ENCODE assay signal across 1 cellular context in the genomic region with DNA sequence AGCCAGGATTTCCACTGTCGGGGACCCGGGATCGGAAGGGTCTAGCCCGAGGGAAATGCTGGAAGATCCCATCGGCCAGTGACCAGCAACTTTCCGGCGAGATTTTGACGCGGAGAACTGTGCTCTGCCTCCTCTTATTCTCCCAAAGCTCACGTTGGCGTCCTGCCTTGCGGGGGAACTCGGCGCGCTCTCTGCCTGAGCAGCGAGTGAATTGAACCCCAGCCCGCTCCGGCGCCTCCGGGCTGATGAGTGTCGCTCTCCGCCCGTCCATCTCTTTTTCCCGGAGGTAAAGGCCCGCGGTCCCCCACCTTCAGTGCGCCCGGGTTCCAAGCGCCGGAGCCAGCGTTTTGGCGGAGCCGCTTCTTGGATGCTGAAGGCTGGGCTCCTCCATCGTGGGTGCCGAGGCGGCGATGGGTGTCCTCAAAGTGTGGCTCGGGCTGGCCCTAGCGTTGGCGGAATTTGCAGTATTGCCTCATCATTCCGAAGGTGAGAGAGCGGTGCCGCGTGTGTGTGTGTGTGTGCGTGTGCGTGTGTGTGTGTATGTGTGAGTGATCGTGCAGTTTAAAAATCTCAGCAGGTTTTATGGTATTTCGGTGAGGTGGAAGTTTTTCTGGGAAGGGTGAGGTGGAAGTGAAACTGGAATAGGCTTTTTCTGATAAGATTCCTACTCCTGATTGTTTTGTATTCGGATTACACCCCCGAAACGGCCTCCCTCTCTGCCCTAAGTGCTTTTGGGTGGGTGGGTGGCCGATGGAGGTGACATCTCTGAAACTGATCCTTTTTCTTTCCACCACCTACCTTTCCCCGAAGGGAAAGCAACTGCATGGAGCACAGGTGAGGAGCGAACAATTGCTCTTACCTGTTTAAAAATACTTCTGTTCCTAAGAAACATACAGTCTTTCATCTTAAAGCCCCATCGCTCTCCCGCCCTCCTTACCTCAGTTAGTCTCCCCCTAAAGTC.
TF ChIP-seq lines count a peak whose summit lies in the region.

No MANE protein-coding gene starts in this region.

TF ChIP-seq in HEK293, 187 proteins besides CTCF, POLR2A, EP300 and RAD21 (continued from another document and continues in another):
- TF ChIP-seq KLF9 (tag by site-specific recombination; IDR thresholded peaks at IDR 0.05; ENCODE audit: low read depth) (peak; percentile 51), ZNF623 (tag by site-specific recombination; IDR thresholded peaks at IDR 0.05) (0 out of 2 replicates have a peak, but pooled peaks have one; percentile 7), EGR2 (tag by site-specific recombination; IDR thresholded peaks at IDR 0.05; ENCODE audit: low read depth) (peak; percentile 92), ZNF324 (tag by site-specific recombination; IDR thresholded peaks at IDR 0.05) (peak; percentile 80), TRIM28 (IDR thresholded peaks at IDR 0.05; ENCODE audit: borderline replicate concordance, low read length) (no peak), ZNF394 (tag by site-specific recombination; IDR thresholded peaks at IDR 0.05; ENCODE audit: borderline replicate concordance) (peak; percentile 46; the same call in 1 of the 2 replicates), ZBTB7A (tag by site-specific recombination; IDR thresholded peaks at IDR 0.05; ENCODE audit: low read depth) (peak; percentile 72; the same call in 1 of the 2 replicates), MYNN (tag by site-specific recombination; IDR thresholded peaks at IDR 0.05; ENCODE audit: borderline replicate concordance) (no peak), ZSCAN23 (tag by site-specific recombination; IDR thresholded peaks at IDR 0.05) (no peak), SETDB1 (IDR thresholded peaks at IDR 0.05; ENCODE audit: insufficient read length, low read length) (no peak), ZNF473 (tag by site-specific recombination; IDR thresholded peaks at IDR 0.05) (no peak), ZNF302 (tag by site-specific recombination; IDR thresholded peaks at IDR 0.05; ENCODE audit: low read depth) (no peak), ZNF670 (tag by site-specific recombination; IDR thresholded peaks at IDR 0.05; ENCODE audit: low read depth) (no peak), ZNF521 (tag by site-specific recombination; IDR thresholded peaks at IDR 0.05) (no peak), ZNF610 (tag by site-specific recombination; IDR thresholded peaks at IDR 0.05; ENCODE audit: borderline replicate concordance) (no peak), ZNF48 (tag by site-specific recombination; IDR thresholded peaks at IDR 0.05) (no peak), IKZF3 (tag by site-specific recombination; IDR thresholded peaks at IDR 0.05) (no peak), ZNF366 (tag by site-specific recombination; conservative IDR thresholded peaks at IDR 0.05) (peak; percentile 63; the same call in 1 of the 2 replicates), ZNF311 (tag by site-specific recombination; IDR thresholded peaks at IDR 0.05; ENCODE audit: borderline replicate concordance) (no peak), ZNF768 (tag by site-specific recombination; IDR thresholded peaks at IDR 0.05) (no peak), SP3 (tag by site-specific recombination; IDR thresholded peaks at IDR 0.05) (no peak), ZNF791 (tag by site-specific recombination; IDR thresholded peaks at IDR 0.05) (no peak), ZNF792 (tag by site-specific recombination; IDR thresholded peaks at IDR 0.05) (0 out of 2 replicates have a peak, but pooled peaks have one; percentile 65), ZNF529 (tag by site-specific recombination; IDR thresholded peaks at IDR 0.05; ENCODE audit: insufficient replicate concordance) (no peak), ZFP3 (tag by site-specific recombination; IDR thresholded peaks at IDR 0.05; ENCODE audit: low read depth) (no peak), KLF16 (tag by site-specific recombination; IDR thresholded peaks at IDR 0.05) (peak; percentile 80), ZNF169 (tag by site-specific recombination; IDR thresholded peaks at IDR 0.05) (no peak), ZNF777 (tag by site-specific recombination; IDR thresholded peaks at IDR 0.05; ENCODE audit: borderline replicate concordance) (peak; percentile 63; the same call in 1 of the 2 replicates), ZNF837 (tag by site-specific recombination; IDR thresholded peaks at IDR 0.05) (no peak)
- TF ChIP-seq, protein P1, sequence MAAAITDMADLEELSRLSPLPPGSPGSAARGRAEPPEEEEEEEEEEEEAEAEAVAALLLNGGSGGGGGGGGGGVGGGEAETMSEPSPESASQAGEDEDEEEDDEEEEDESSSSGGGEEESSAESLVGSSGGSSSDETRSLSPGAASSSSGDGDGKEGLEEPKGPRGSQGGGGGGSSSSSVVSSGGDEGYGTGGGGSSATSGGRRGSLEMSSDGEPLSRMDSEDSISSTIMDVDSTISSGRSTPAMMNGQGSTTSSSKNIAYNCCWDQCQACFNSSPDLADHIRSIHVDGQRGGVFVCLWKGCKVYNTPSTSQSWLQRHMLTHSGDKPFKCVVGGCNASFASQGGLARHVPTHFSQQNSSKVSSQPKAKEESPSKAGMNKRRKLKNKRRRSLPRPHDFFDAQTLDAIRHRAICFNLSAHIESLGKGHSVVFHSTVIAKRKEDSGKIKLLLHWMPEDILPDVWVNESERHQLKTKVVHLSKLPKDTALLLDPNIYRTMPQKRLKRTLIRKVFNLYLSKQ (tag by site-specific recombination; IDR thresholded peaks at IDR 0.05; ENCODE audit: borderline replicate concordance), result no peak
- TF ChIP-seq, protein P2, sequence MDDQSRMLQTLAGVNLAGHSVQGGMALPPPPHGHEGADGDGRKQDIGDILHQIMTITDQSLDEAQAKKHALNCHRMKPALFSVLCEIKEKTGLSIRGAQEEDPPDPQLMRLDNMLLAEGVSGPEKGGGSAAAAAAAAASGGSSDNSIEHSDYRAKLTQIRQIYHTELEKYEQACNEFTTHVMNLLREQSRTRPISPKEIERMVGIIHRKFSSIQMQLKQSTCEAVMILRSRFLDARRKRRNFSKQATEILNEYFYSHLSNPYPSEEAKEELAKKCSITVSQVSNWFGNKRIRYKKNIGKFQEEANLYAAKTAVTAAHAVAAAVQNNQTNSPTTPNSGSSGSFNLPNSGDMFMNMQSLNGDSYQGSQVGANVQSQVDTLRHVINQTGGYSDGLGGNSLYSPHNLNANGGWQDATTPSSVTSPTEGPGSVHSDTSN (CRISPR knock-in tag; IDR thresholded peaks at IDR 0.05), result no peak
- TF ChIP-seq, protein P3, sequence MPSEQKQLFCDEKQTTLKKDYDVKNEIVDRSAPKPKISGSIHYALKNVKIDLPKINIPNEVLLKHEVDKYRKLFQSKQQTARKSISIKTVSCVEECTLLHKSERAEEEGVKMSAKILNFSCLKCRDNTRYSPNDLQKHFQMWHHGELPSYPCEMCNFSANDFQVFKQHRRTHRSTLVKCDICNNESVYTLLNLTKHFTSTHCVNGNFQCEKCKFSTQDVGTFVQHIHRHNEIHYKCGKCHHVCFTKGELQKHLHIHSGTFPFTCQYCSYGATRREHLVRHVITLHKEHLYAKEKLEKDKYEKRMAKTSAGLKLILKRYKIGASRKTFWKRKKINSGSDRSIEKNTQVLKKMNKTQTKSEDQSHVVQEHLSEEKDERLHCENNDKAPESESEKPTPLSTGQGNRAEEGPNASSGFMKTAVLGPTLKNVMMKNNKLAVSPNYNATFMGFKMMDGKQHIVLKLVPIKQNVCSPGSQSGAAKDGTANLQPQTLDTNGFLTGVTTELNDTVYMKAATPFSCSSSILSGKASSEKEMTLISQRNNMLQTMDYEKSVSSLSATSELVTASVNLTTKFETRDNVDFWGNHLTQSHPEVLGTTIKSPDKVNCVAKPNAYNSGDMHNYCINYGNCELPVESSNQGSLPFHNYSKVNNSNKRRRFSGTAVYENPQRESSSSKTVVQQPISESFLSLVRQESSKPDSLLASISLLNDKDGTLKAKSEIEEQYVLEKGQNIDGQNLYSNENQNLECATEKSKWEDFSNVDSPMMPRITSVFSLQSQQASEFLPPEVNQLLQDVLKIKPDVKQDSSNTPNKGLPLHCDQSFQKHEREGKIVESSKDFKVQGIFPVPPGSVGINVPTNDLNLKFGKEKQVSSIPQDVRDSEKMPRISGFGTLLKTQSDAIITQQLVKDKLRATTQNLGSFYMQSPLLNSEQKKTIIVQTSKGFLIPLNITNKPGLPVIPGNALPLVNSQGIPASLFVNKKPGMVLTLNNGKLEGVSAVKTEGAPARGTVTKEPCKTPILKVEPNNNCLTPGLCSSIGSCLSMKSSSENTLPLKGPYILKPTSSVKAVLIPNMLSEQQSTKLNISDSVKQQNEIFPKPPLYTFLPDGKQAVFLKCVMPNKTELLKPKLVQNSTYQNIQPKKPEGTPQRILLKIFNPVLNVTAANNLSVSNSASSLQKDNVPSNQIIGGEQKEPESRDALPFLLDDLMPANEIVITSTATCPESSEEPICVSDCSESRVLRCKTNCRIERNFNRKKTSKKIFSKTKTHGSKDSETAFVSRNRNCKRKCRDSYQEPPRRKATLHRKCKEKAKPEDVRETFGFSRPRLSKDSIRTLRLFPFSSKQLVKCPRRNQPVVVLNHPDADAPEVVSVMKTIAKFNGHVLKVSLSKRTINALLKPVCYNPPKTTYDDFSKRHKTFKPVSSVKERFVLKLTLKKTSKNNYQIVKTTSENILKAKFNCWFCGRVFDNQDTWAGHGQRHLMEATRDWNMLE (tag by site-specific recombination; conservative IDR thresholded peaks at IDR 0.05; ENCODE audit: low read depth), result no peak
- TF ChIP-seq, protein P4, sequence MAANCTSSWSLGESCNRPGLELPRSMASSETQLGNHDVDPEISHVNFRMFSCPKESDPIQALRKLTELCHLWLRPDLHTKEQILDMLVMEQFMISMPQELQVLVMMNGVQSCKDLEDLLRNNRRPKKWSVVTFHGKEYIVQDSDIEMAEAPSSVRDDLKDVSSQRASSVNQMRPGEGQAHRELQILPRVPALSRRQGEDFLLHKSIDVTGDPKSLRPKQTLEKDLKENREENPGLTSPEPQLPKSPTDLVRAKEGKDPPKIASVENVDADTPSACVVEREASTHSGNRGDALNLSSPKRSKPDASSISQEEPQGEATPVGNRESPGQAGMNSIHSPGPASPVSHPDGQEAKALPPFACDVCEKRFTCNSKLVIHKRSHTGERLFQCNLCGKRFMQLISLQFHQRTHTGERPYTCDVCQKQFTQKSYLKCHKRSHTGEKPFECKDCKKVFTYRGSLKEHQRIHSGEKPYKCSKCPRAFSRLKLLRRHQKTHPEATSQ (tag by site-specific recombination; IDR thresholded peaks at IDR 0.05), result no peak
- TF ChIP-seq, protein P5, sequence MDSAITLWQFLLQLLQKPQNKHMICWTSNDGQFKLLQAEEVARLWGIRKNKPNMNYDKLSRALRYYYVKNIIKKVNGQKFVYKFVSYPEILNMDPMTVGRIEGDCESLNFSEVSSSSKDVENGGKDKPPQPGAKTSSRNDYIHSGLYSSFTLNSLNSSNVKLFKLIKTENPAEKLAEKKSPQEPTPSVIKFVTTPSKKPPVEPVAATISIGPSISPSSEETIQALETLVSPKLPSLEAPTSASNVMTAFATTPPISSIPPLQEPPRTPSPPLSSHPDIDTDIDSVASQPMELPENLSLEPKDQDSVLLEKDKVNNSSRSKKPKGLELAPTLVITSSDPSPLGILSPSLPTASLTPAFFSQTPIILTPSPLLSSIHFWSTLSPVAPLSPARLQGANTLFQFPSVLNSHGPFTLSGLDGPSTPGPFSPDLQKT (IDR thresholded peaks at IDR 0.05; ENCODE audit: borderline replicate concordance, low read depth, low read length), result no peak
- TF ChIP-seq, protein P6, sequence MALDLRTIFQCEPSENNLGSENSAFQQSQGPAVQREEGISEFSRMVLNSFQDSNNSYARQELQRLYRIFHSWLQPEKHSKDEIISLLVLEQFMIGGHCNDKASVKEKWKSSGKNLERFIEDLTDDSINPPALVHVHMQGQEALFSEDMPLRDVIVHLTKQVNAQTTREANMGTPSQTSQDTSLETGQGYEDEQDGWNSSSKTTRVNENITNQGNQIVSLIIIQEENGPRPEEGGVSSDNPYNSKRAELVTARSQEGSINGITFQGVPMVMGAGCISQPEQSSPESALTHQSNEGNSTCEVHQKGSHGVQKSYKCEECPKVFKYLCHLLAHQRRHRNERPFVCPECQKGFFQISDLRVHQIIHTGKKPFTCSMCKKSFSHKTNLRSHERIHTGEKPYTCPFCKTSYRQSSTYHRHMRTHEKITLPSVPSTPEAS (tag by site-specific recombination; IDR thresholded peaks at IDR 0.05), result peak; percentile 99
- TF ChIP-seq, protein P7, sequence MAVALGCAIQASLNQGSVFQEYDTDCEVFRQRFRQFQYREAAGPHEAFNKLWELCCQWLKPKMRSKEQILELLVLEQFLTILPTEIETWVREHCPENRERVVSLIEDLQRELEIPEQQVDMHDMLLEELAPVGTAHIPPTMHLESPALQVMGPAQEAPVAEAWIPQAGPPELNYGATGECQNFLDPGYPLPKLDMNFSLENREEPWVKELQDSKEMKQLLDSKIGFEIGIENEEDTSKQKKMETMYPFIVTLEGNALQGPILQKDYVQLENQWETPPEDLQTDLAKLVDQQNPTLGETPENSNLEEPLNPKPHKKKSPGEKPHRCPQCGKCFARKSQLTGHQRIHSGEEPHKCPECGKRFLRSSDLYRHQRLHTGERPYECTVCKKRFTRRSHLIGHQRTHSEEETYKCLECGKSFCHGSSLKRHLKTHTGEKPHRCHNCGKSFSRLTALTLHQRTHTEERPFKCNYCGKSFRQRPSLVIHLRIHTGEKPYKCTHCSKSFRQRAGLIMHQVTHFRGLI (tag by site-specific recombination; IDR thresholded peaks at IDR 0.05), result peak; percentile 43; the same call in 1 of the 2 replicates
- TF ChIP-seq, protein P8, sequence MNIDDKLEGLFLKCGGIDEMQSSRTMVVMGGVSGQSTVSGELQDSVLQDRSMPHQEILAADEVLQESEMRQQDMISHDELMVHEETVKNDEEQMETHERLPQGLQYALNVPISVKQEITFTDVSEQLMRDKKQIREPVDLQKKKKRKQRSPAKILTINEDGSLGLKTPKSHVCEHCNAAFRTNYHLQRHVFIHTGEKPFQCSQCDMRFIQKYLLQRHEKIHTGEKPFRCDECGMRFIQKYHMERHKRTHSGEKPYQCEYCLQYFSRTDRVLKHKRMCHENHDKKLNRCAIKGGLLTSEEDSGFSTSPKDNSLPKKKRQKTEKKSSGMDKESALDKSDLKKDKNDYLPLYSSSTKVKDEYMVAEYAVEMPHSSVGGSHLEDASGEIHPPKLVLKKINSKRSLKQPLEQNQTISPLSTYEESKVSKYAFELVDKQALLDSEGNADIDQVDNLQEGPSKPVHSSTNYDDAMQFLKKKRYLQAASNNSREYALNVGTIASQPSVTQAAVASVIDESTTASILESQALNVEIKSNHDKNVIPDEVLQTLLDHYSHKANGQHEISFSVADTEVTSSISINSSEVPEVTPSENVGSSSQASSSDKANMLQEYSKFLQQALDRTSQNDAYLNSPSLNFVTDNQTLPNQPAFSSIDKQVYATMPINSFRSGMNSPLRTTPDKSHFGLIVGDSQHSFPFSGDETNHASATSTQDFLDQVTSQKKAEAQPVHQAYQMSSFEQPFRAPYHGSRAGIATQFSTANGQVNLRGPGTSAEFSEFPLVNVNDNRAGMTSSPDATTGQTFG (tag by site-specific recombination; IDR thresholded peaks at IDR 0.05; ENCODE audit: borderline replicate concordance), result peak; percentile 72; the same call in 1 of the 2 replicates
